ENCODE assay signal across 8 cellular contexts in the genomic region with DNA sequence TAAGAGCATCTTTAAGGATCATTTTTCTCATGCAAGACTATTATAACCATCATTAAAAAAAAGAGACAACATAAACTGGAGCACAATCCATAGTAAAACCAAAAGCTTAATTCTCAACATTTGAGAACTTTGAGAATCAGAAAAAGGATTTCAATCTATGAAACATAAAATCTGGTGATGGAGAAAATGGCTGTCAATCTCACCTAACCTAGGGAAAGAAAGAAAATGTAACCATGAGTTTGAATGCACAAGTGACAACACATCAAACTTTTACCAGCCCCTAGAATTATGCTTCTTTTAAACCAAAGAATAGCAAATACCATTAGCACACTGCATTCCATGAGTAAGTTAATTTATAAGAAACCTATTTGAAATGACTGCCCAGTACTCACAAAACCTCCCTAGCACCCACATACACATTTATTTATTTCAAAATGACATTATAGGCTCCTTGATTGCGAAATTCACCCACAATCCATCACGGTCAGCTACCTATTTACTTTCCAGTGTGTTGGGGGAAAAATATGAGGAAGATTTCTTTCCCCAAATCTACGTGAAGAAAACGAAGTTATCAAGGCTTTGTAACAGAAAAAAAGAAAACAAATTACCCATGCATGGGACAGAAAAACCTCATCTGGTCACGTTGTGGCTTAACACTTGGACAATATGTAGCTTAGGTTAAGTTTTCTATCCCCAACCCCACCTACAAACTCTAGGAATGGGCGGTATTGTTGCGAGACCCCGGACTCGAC. TPM values are rescaled to one million over a fixed set of nuclear protein-coding genes. Genes with fewer than 3 reads are reported as not detected.
DNase-seq lines count a peak whose midpoint lies in the region; ATAC-seq and TF ChIP-seq lines count a peak whose summit lies in the region.

No MANE protein-coding gene starts in this region.

- no peaks in the 10 kb centered on the region for H3K36me3 ChIP-seq in HUES48 (ENCODE audit: control insufficient read depth, insufficient read depth, low read length)
- no peaks in the 10 kb centered on the region for H3K36me3 ChIP-seq in adipocyte (ENCODE audit: control insufficient read depth, insufficient read depth, low read length, severe bottlenecking)
- no peaks in the 10 kb centered on the region for H3K36me3 ChIP-seq in kidney epithelial cell (ENCODE audit: control insufficient read depth, insufficient read depth, low read length)
- H3K36me3 ChIP-seq in thoracic aorta = no peaks in the 10 kb centered on the region

- H3K4me3 ChIP-seq in HUES48 (ENCODE audit: low read depth, low read length) (peak overlapping the region; percentile 92), adipocyte (ENCODE audit: low read length) (peak overlapping the region; percentile 98), kidney epithelial cell (ENCODE audit: low read depth, low read length) (peak overlapping the region; percentile 97), thoracic aorta (peak overlapping the region; percentile 79)

- no peak for ATAC-seq in thoracic aorta (ENCODE audit: insufficient number of reproducible peaks, low FRiP score, low read depth)
- ATAC-seq in HG03159 (IDR thresholded peaks at IDR 0.05; ENCODE audit: unreplicated experiment) = no peak
- ATAC-seq in GM21737 (IDR thresholded peaks at IDR 0.05; ENCODE audit: unreplicated experiment) = no peak

- H3K4me1 ChIP-seq in HUES48 (ENCODE audit: control insufficient read depth, insufficient read depth, low read length) (peaks cover 68% of the 10 kb centered on the region), adipocyte (ENCODE audit: control insufficient read depth, insufficient read depth, low read length) (peaks cover 27% of the 10 kb centered on the region), thoracic aorta (ENCODE audit: control insufficient read depth in 1 of 2, low read depth in 2 of 2) (peaks cover 20 to 41% of the 10 kb centered on the region in 2 donors)

- DNase-seq in adipocyte (ENCODE audit: low read depth) = peak; percentile 80
- DNase-seq in kidney epithelial cell (ENCODE audit: low read depth) = no peak
- DNase-seq in thoracic aorta (ENCODE audit: low spot score) = no peak
- no peak for DNase-seq in GOT3 (lab: John Stamatoyannopoulos, UW)

- H3K27ac ChIP-seq in C4-2B = peak overlapping the region; percentile 88
- peak overlapping the region; percentile 91 for H3K27ac ChIP-seq in HUES48 (ENCODE audit: low read depth, low read length)
- peak overlapping the region; percentile 84 to 86 for H3K27ac ChIP-seq in thoracic aorta

- H3K9ac ChIP-seq in HUES48 (ENCODE audit: low read depth, low read length) = peak overlapping the region; percentile 77; the same call in 1 of the 2 replicates
- H3K9ac ChIP-seq in adipocyte (ENCODE audit: low read length) = peak overlapping the region; percentile 93

- H3K27me3 ChIP-seq in HUES48 (ENCODE audit: control insufficient read depth, insufficient read depth, low read length) = no peaks in the 10 kb centered on the region
- H3K27me3 ChIP-seq in adipocyte (replicated peaks; ENCODE audit: control insufficient read depth, insufficient read depth, low read length) = no peaks in the 10 kb centered on the region
- H3K27me3 ChIP-seq in kidney epithelial cell (ENCODE audit: control insufficient read depth, insufficient read depth, low read length) = no peaks in the 10 kb centered on the region
- H3K27me3 ChIP-seq in thoracic aorta (replicated peaks; ENCODE audit: insufficient read depth) = no peaks in the 10 kb centered on the region

- no peaks in the 10 kb centered on the region for H3K9me3 ChIP-seq in HUES48 (ENCODE audit: control insufficient read depth, insufficient read depth, low read length)
- no peaks in the 10 kb centered on the region for H3K9me3 ChIP-seq in adipocyte (ENCODE audit: control insufficient read depth, low read length)
- H3K9me3 ChIP-seq in thoracic aorta = no peaks in the 10 kb centered on the region

- TF ChIP-seq CTCF in C4-2B (conservative IDR thresholded peaks at IDR 0.05) (no peak), kidney epithelial cell (IDR thresholded peaks at IDR 0.05; ENCODE audit: insufficient read depth, low read length, poor library complexity, severe bottlenecking) (no peak), thoracic aorta (IDR thresholded peaks at IDR 0.05) (no peak)

RNA-seq across cellular contexts. Expression of a gene that starts 0.8 kb away (rescaled TPM):
- total RNA-seq in kidney epithelial cell (41.9 and 43.1 TPM in 2 replicates), thoracic aorta (10 to 100 TPM; 35.7 to 56.2 TPM)
